1 cellular context compared by ENCODE assay signal in the genomic region with DNA sequence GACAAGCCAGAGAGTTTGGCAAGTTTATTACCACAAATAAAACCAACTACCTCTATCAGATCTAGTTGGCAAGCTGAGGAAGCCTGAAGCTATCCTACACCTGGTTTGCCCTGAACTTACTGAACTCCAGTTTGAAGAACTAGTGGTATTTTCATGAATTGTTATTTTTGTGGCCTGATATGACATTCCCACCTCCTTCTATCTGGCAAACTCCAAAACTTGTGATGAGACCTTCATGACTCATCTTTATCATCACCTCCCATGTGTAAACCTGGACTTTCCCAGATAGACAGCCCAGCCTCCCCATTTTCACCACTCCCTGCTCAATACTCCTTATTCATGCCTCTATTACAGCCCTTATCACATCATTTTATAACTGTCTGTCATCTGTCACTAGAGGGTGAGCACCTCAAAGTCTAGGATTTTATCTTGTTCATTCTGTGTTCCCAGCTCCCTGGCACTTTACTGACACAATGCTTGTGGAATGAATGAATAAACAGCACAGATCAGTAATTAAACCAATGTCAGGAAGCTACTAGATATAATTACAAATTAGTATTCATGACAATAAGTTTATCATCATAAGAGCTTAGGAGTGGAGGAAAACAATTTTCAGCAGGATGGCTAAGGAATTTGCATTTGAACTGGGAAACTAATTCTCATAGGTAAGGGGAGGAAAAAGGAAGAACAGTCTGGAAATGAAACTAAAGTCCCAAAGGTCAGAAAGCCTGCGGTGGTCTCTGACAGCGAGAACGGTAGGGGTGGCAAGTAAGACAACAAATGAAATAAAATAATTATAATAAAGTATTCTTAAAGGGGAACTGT.
TF ChIP-seq lines count a peak whose summit lies in the region.

No MANE protein-coding gene starts in this region.

TF ChIP-seq in endothelial cell of umbilical vein, 7 proteins besides CTCF, POLR2A, EP300 and RAD21:
- TF ChIP-seq, protein P1, sequence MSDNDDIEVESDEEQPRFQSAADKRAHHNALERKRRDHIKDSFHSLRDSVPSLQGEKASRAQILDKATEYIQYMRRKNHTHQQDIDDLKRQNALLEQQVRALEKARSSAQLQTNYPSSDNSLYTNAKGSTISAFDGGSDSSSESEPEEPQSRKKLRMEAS (IDR thresholded peaks at IDR 0.05; ENCODE audit: insufficient read depth, insufficient read length), result no peak
- TF ChIP-seq JUN (IDR thresholded peaks at IDR 0.05; ENCODE audit: borderline replicate concordance, insufficient read depth, insufficient read length, low read depth), result peak; percentile 13
- no peak for TF ChIP-seq MYC (IDR thresholded peaks at IDR 0.05; ENCODE audit: low read depth, low read length)
